2 cellular contexts compared by ENCODE assay signal in genomic region chr4:123640824-123641223, GRCh38.
TF ChIP-seq lines count a peak whose summit lies in the region.

No MANE protein-coding gene starts in this region.

TF ChIP-seq in IMR-90, 13 proteins besides CTCF, POLR2A, EP300 and RAD21:
- TF ChIP-seq RCOR1 (IDR thresholded peaks at IDR 0.05; ENCODE audit: insufficient replicate concordance, low read length) (no peak), CHD1 (IDR thresholded peaks at IDR 0.05; ENCODE audit: low read depth, low read length) (no peak), MAZ (IDR thresholded peaks at IDR 0.05; ENCODE audit: borderline replicate concordance, low read depth, low read length) (no peak), CEBPB (IDR thresholded peaks at IDR 0.05; ENCODE audit: low read depth, low read length) (no peak), MAFK (IDR thresholded peaks at IDR 0.05; ENCODE audit: low read depth, low read length) (no peak), USF2 (IDR thresholded peaks at IDR 0.05; ENCODE audit: low read depth, low read length) (no peak), ELK1 (IDR thresholded peaks at IDR 0.05; ENCODE audit: borderline replicate concordance, low read depth, low read length) (no peak), SMC3 (IDR thresholded peaks at IDR 0.05; ENCODE audit: low read depth, low read length) (no peak), FOS (IDR thresholded peaks at IDR 0.05; ENCODE audit: low read depth, low read length) (no peak), MXI1 (IDR thresholded peaks at IDR 0.05; ENCODE audit: borderline replicate concordance, low read depth, low read length) (no peak), NFE2L2 (IDR thresholded peaks at IDR 0.05; ENCODE audit: low read depth, low read length) (no peak), BHLHE40 (IDR thresholded peaks at IDR 0.05; ENCODE audit: low read depth, low read length) (no peak), RFX5 (IDR thresholded peaks at IDR 0.05; ENCODE audit: low read depth, low read length) (no peak)

TF ChIP-seq in K562, 482 proteins besides CTCF, POLR2A, EP300 and RAD21:
- TF ChIP-seq TSHZ1 (CRISPR knock-in tag; IDR thresholded peaks at IDR 0.05): no peak
- peak; percentile 60 for TF ChIP-seq PCBP2 (IDR thresholded peaks at IDR 0.05; ENCODE audit: low read depth, low read length, poor library complexity, severe bottlenecking)
- TF ChIP-seq PCBP1 (IDR thresholded peaks at IDR 0.05; ENCODE audit: low read depth, low read length, poor library complexity, severe bottlenecking): peak; percentile 45
- TF ChIP-seq CCAR2 (IDR thresholded peaks at IDR 0.05; ENCODE audit: low read depth, low read length): no peak
